ENCODE assay signal across 11 cellular contexts in genomic region chr9:35687972-35688557, GRCh38. TPM values are rescaled to one million over a fixed set of nuclear protein-coding genes. Genes with fewer than 3 reads are reported as not detected.
DNase-seq lines count a peak whose midpoint lies in the region; ATAC-seq and TF ChIP-seq lines count a peak whose summit lies in the region.
"Had no signal": no experiment of that assay in that cellular context is flagged by ENCODE, and none has a peak within 500 bp of the region (broad histone marks: within the 10 kb centered on the region; RNA-seq: fewer than 3 reads in every experiment).

No MANE protein-coding gene starts in this region.

- H3K4me3 Mint-ChIP-seq in CD4-positive, alpha-beta T cell = peak overlapping the region; percentile 82
- peak overlapping the region; percentile 91 for H3K4me3 Mint-ChIP-seq in WTC11
- peak overlapping the region; percentile 71 for H3K4me3 Mint-ChIP-seq in glutamatergic neuron (ENCODE audit: unreplicated experiment)
- H3K4me3 Mint-ChIP-seq: natural killer cell treated with Interleukin-12 subunit alpha and Interleukin-12 subunit beta and Interleukin-15 and Interleukin-18, amount 100 ng/mL, for 72 hours had no signal

- CTCF ChIA-PET in CD4-positive, alpha-beta T cell (lab: Charles Lee) = interaction anchor here (0.7 to 1.8 kb wide), 4 partner anchors 9 to 77 kb away, joined by 3 to 14 read pairs (median 4); partner anchors contain the start of genes CCDC107 and RMRP
- CTCF ChIA-PET in WTC11 (lab: Charles Lee) = interaction anchor here (0.7 to 6.8 kb wide), 7 partner anchors 8 to 84 kb away, joined by 3 to 49 read pairs (median 18); partner anchors contain the start of genes ARHGEF39 and CCDC107

- no peak for TF ChIP-seq CTCF in CD4-positive, alpha-beta T cell (IDR thresholded peaks at IDR 0.05)
- no peak for TF ChIP-seq CTCF in WTC11 (IDR thresholded peaks at IDR 0.05)
- TF ChIP-seq CTCF in glutamatergic neuron (IDR thresholded peaks at IDR 0.05; ENCODE audit: partially characterized antibody, unreplicated experiment) = no peak
- TF ChIP-seq CTCF in psoas muscle (IDR thresholded peaks at IDR 0.05) = no peak

- ATAC-seq in CD4-positive, alpha-beta T cell (ENCODE audit: poor library complexity) = no peak
- ATAC-seq in WTC11 = no peak
- ATAC-seq in psoas muscle = peak; percentile 38 to 53 (median 48)
- ATAC-seq in HG02840 (IDR thresholded peaks at IDR 0.05; ENCODE audit: low FRiP score, unreplicated experiment) = no peak
- ATAC-seq: natural killer cell treated with Interleukin-12 subunit alpha and Interleukin-12 subunit beta and Interleukin-15 and Interleukin-18, amount 100 ng/mL, for 72 hours had no signal

- peaks cover 0 to 45% of the 10 kb centered on the region in 2 donors for H3K36me3 ChIP-seq in psoas muscle (ENCODE audit: insufficient read depth in 1 of 2, low read depth in 1 of 2)

- WGBS in psoas muscle, 3 donors = 16 to 29% (median 25%) methylated on average over 2 of the region's 2 CpGs

- intact Hi-C loops in CD4-positive, alpha-beta T cell (cut with DNase I, micrococcal nuclease) = no loop called here
- intact Hi-C loops in psoas muscle (cut with DNase I) = no loop called here

- no peaks in the 10 kb centered on the region for H3K9me3 Mint-ChIP-seq in CD4-positive, alpha-beta T cell
- no peaks in the 10 kb centered on the region for H3K9me3 Mint-ChIP-seq in WTC11
- peaks cover 14% of the 10 kb centered on the region for H3K9me3 Mint-ChIP-seq in glutamatergic neuron (ENCODE audit: unreplicated experiment)
- H3K9me3 Mint-ChIP-seq: natural killer cell treated with Interleukin-12 subunit alpha and Interleukin-12 subunit beta and Interleukin-15 and Interleukin-18, amount 100 ng/mL, for 72 hours had no signal

- H3K4me3 ChIP-seq in psoas muscle = peak overlapping the region; percentile 100

- no peaks in the 10 kb centered on the region for H3K9me3 ChIP-seq in CD4-positive, alpha-beta T cell (ENCODE audit: control insufficient read depth, low read length)
- H3K9me3 ChIP-seq in psoas muscle = no peaks in the 10 kb centered on the region

- no peaks in the 10 kb centered on the region for H3K36me3 Mint-ChIP-seq in CD4-positive, alpha-beta T cell (ENCODE audit: low read depth)
- H3K36me3 Mint-ChIP-seq in WTC11 (peaks cover 30% of the 10 kb centered on the region), glutamatergic neuron (ENCODE audit: unreplicated experiment) (no peaks in the 10 kb centered on the region)
- H3K36me3 Mint-ChIP-seq: natural killer cell treated with Interleukin-12 subunit alpha and Interleukin-12 subunit beta and Interleukin-15 and Interleukin-18, amount 100 ng/mL, for 72 hours had no signal

- no peak overlapping the region for H3K27ac ChIP-seq in CD4-positive, alpha-beta T cell (ENCODE audit: low read depth, low read length)
- peak overlapping the region; percentile 100 for H3K27ac ChIP-seq in psoas muscle

- no peaks in the 10 kb centered on the region for H3K27me3 Mint-ChIP-seq in CD4-positive, alpha-beta T cell
- H3K27me3 Mint-ChIP-seq in WTC11 (ENCODE audit: low read depth) (no peaks in the 10 kb centered on the region), glutamatergic neuron (ENCODE audit: unreplicated experiment) (peaks cover 11% of the 10 kb centered on the region)
- H3K27me3 Mint-ChIP-seq: natural killer cell treated with Interleukin-12 subunit alpha and Interleukin-12 subunit beta and Interleukin-15 and Interleukin-18, amount 100 ng/mL, for 72 hours had no signal

- H3K27me3 ChIP-seq in CD4-positive, alpha-beta T cell (ENCODE audit: control insufficient read depth, insufficient read depth, low read length) = no peaks in the 10 kb centered on the region
- H3K27me3 ChIP-seq in psoas muscle (ENCODE audit: insufficient read depth in 3 of 3, low read length in 2 of 3) = no peaks in the 10 kb centered on the region

- DNase-seq in CD4-positive, alpha-beta T cell = no peak
- DNase-seq in WTC11 (ENCODE audit: low spot score) (no peak), glutamatergic neuron (no peak), psoas muscle (peak; percentile 58 to 87), NCI-H446 (lab: John Stamatoyannopoulos, UW) (no peak)
- DNase-seq in activated effector memory CD4-positive, alpha-beta T cell treated with Interleukin-2 at 50 U/mL for 16 hours = no peak
- no peak for DNase-seq in stimulated activated CD4-positive, alpha-beta T cell treated with anti-CD3 and anti-CD28 coated beads, Interleukin-4, amount 100 ng/mL, for 1 hour
- DNase-seq: NCI-H345, T1000 had no signal

- peaks cover 36% of the 10 kb centered on the region for H3K4me1 ChIP-seq in psoas muscle

- POLR2A ChIA-PET in CD4-positive, alpha-beta T cell (lab: Charles Lee) = interaction anchor here (1.3 kb wide), 1 partner anchor 39 kb away, joined by 3 read pairs; no protein-coding TSS in a partner anchor
- POLR2A ChIA-PET in WTC11 (lab: Charles Lee) = interaction anchor here (1.1 to 5.2 kb wide), 3 partner anchors 23 to 42 kb away, joined by 4 to 38 read pairs (median 4); partner anchors contain the start of genes ARHGEF39, CCDC107 and RMRP

- H3K4me1 Mint-ChIP-seq in CD4-positive, alpha-beta T cell (ENCODE audit: low read depth) = peaks cover 28% of the 10 kb centered on the region
- H3K4me1 Mint-ChIP-seq in WTC11 (peaks cover 23% of the 10 kb centered on the region), glutamatergic neuron (ENCODE audit: low read depth, unreplicated experiment) (peaks cover 31% of the 10 kb centered on the region)

- H3K27ac Mint-ChIP-seq in CD4-positive, alpha-beta T cell = no peak overlapping the region
- H3K27ac Mint-ChIP-seq in WTC11 (no peak overlapping the region), glutamatergic neuron (ENCODE audit: unreplicated experiment) (no peak overlapping the region)
- H3K27ac Mint-ChIP-seq: natural killer cell treated with Interleukin-12 subunit alpha and Interleukin-12 subunit beta and Interleukin-15 and Interleukin-18, amount 100 ng/mL, for 72 hours had no signal

TF ChIP-seq in WTC11, 78 proteins besides CTCF, POLR2A, EP300 and RAD21 (continues in another document):
- TF ChIP-seq NR3C1 (CRISPR knock-in tag; conservative IDR thresholded peaks at IDR 0.05; ENCODE audit: low read depth) = no peak
- TF ChIP-seq, protein P1, sequence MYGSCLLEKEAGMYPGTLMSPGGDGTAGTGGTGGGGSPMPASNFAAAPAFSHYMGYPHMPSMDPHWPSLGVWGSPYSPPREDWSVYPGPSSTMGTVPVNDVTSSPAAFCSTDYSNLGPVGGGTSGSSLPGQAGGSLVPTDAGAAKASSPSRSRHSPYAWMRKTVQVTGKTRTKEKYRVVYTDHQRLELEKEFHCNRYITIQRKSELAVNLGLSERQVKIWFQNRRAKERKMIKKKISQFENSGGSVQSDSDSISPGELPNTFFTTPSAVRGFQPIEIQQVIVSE (CRISPR knock-in tag; IDR thresholded peaks at IDR 0.05; ENCODE audit: borderline replicate concordance) = no peak
- TF ChIP-seq, protein P2, sequence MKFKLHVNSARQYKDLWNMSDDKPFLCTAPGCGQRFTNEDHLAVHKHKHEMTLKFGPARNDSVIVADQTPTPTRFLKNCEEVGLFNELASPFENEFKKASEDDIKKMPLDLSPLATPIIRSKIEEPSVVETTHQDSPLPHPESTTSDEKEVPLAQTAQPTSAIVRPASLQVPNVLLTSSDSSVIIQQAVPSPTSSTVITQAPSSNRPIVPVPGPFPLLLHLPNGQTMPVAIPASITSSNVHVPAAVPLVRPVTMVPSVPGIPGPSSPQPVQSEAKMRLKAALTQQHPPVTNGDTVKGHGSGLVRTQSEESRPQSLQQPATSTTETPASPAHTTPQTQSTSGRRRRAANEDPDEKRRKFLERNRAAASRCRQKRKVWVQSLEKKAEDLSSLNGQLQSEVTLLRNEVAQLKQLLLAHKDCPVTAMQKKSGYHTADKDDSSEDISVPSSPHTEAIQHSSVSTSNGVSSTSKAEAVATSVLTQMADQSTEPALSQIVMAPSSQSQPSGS (CRISPR knock-in tag; IDR thresholded peaks at IDR 0.05; ENCODE audit: borderline replicate concordance, low read depth) = no peak
- no peak for TF ChIP-seq ESRRA (CRISPR knock-in tag; IDR thresholded peaks at IDR 0.05; ENCODE audit: borderline replicate concordance)
- no peak for TF ChIP-seq PRRX2 (CRISPR knock-in tag; IDR thresholded peaks at IDR 0.05)
- no peak for TF ChIP-seq JUN (CRISPR knock-in tag; IDR thresholded peaks at IDR 0.05)
- no peak for TF ChIP-seq CREM (CRISPR knock-in tag; IDR thresholded peaks at IDR 0.05)
- no peak for TF ChIP-seq ZNF138 (CRISPR knock-in tag; conservative IDR thresholded peaks at IDR 0.05)
- no peak for TF ChIP-seq CBFB (CRISPR knock-in tag; IDR thresholded peaks at IDR 0.05; ENCODE audit: low read depth)
- TF ChIP-seq, protein P3, sequence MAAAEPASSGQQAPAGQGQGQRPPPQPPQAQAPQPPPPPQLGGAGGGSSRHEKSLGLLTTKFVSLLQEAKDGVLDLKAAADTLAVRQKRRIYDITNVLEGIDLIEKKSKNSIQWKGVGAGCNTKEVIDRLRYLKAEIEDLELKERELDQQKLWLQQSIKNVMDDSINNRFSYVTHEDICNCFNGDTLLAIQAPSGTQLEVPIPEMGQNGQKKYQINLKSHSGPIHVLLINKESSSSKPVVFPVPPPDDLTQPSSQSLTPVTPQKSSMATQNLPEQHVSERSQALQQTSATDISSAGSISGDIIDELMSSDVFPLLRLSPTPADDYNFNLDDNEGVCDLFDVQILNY (CRISPR knock-in tag; IDR thresholded peaks at IDR 0.05) = no peak

RNA-seq across cellular contexts. Expression of gene TPM2, which starts 1.7 kb away (rescaled TPM):
- 10 to 100 TPM; 63.1 to 63.5 TPM for total RNA-seq in CD4-positive, alpha-beta T cell
- total RNA-seq in WTC11 (2021) (138 to 146 TPM (median 139 TPM) in 3 replicates), glutamatergic neuron (ENCODE audit: unreplicated experiment) (188 TPM), psoas muscle (over 10,000 TPM in 1 of 4 donors, 1,000 to 10,000 TPM in 3; 6,047 to 11,456 (median 7,939) TPM)
- polyA plus RNA-seq in psoas muscle = over 10,000 TPM in 2 of 3 donors, 1,000 to 10,000 TPM in 1; 6,654 to 16,334 (median 13,470) TPM

RNA-seq across cellular contexts. Expression of gene CA9, which starts 14.3 kb away (rescaled TPM):
- not detected for total RNA-seq in CD4-positive, alpha-beta T cell
- total RNA-seq in WTC11 (2021) = 1.0 to 2.1 TPM (median 1.4 TPM) in 3 replicates
- not detected for total RNA-seq in glutamatergic neuron (ENCODE audit: unreplicated experiment)
- not detected for total RNA-seq in psoas muscle
- polyA plus RNA-seq in psoas muscle = under 1 TPM; 0.03 to 0.49 (median 0.05) TPM
- total RNA-seq: natural killer cell treated with Interleukin-12 subunit alpha and Interleukin-12 subunit beta and Interleukin-15 and Interleukin-18, amount 100 ng/mL, for 72 hours had no signal

RNA-seq across cellular contexts. Expression of gene ARHGEF39, which starts 23.1 kb away (rescaled TPM):
- under 1 TPM; 0.08 to 0.17 TPM for total RNA-seq in CD4-positive, alpha-beta T cell
- total RNA-seq in WTC11 (2021) (23.8 to 26.6 TPM (median 26.5 TPM) in 3 replicates), glutamatergic neuron (ENCODE audit: unreplicated experiment) (2.6 TPM), psoas muscle (under 1 TPM in 3 of 4 donors, not detected in 1; 0.07 to 0.21 (median 0.10) TPM)
- polyA plus RNA-seq in psoas muscle = under 1 TPM; 0.20 to 0.79 (median 0.29) TPM

RNA-seq across cellular contexts. Expression of gene CCDC107, which starts 30.0 kb away (rescaled TPM):
- 10 to 100 TPM; 10.2 TPM for total RNA-seq in CD4-positive, alpha-beta T cell
- total RNA-seq in WTC11 (2021) (10.8 to 14.7 TPM (median 14.1 TPM) in 3 replicates), glutamatergic neuron (ENCODE audit: unreplicated experiment) (32.5 TPM), psoas muscle (10 to 100 TPM; 15.4 to 39.4 (median 27.5) TPM)
- 10 to 100 TPM; 21.5 to 49.4 (median 36.3) TPM for polyA plus RNA-seq in psoas muscle

RNA-seq across cellular contexts. Expression of gene RMRP, which starts 30.2 kb away (rescaled TPM):
- over 10,000 TPM; 14,857 to 24,615 TPM for total RNA-seq in CD4-positive, alpha-beta T cell
- total RNA-seq in WTC11 (2021) (23,577 to 25,958 TPM (median 25,042 TPM) in 3 replicates), glutamatergic neuron (ENCODE audit: unreplicated experiment) (35,708 TPM), psoas muscle (over 10,000 TPM in 1 of 4 donors, 1,000 to 10,000 TPM in 3; 3,787 to 10,280 (median 6,744) TPM)
- 10 to 100 TPM in 1 of 3 donors, not detected in 2; 26.8 TPM for polyA plus RNA-seq in psoas muscle

Comparison
In these comparisons a context has a peak if more than half of its experiments do, and no peak if none do; other contexts are left out.
1. ATAC-seq: peak in psoas muscle (4 of 4); none in CD4-positive, alpha-beta T cell (single experiment), WTC11 (single experiment) and HG02840 (single experiment).
2. DNase-seq: peak in psoas muscle (2 of 2); none in CD4-positive, alpha-beta T cell (0 of 10), WTC11 (single experiment), glutamatergic neuron (single experiment), activated effector memory CD4-positive, alpha-beta T cell treated with Interleukin-2 at 50 U/mL for 16 hours (single experiment), NCI-H446 (0 of 2) and stimulated activated CD4-positive, alpha-beta T cell treated with anti-CD3 and anti-CD28 coated beads, Interleukin-4, amount 100 ng/mL, for 1 hour (single experiment).
3. RNA of gene TPM2, which starts 1.7 kb away (total RNA-seq): 6,047 to 11,456 TPM in psoas muscle; 188 TPM in glutamatergic neuron (single experiment), 138 to 146 TPM in WTC11 and 63.1 to 63.5 TPM in CD4-positive, alpha-beta T cell; every median in the first group is over 10 times any median in the second.
4. Peak in every context shown above with its lines, with median percentiles within 50 percentile points of each other: H3K4me3 Mint-ChIP-seq.